In genomic region chr21:33402011-33402979, GRCh38 we compare ENCODE assay signal across 8 cellular contexts. TPM values are rescaled to one million over a fixed set of nuclear protein-coding genes. Genes with fewer than 3 reads are reported as not detected.
DNase-seq lines count a peak whose midpoint lies in the region; FAIRE-seq and TF ChIP-seq lines count a peak whose summit lies in the region.

No MANE protein-coding gene starts in this region.

- FAIRE-seq in GM12892 (lab: Jason Lieb, UNC) (peak; percentile 70), endothelial cell of umbilical vein (lab: Jason Lieb, UNC) (peak; percentile 38)

- H4K20me1 ChIP-seq in endothelial cell of umbilical vein (replicated peaks; ENCODE audit: control insufficient read depth, extremely low read depth, insufficient read depth, low read length), result no peaks in the 10 kb centered on the region

- no peaks in the 10 kb centered on the region for H3K36me3 ChIP-seq in endothelial cell of umbilical vein (ENCODE audit: control insufficient read depth in 2 of 2, extremely low read depth in 1 of 2, insufficient read depth in 2 of 2, low read length in 2 of 2)
- no peaks in the 10 kb centered on the region for H3K36me3 ChIP-seq in suprapubic skin

- H3K9me1 ChIP-seq in endothelial cell of umbilical vein (replicated peaks; ENCODE audit: control insufficient read depth, extremely low read depth, insufficient read depth, low read length), result no peaks in the 10 kb centered on the region

- POLR2A ChIA-PET in endothelial cell of umbilical vein (lab: Charles Lee), result interaction anchor here (0.9 kb wide), 1 partner anchor 23 kb away, joined by 3 read pairs; no protein-coding TSS in a partner anchor

- no peak for TF ChIP-seq EP300 in suprapubic skin (IDR thresholded peaks at IDR 0.05)

- no peaks in the 10 kb centered on the region for H3K9me3 ChIP-seq in endothelial cell of umbilical vein (replicated peaks; ENCODE audit: control insufficient read depth, insufficient read depth, low read length)
- no peaks in the 10 kb centered on the region for H3K9me3 ChIP-seq in suprapubic skin

- no TSS peak for BruUV-seq in endothelial cell of umbilical vein (replicated peaks; lab: Mats Ljungman, UMichigan)

- no peak overlapping the region for H3K9ac ChIP-seq in endothelial cell of umbilical vein (replicated peaks; ENCODE audit: extremely low read depth, insufficient read depth, low read length)

- 20% methylated on average over 44 of the region's 44 CpGs for WGBS in suprapubic skin

- H3K27ac ChIP-seq in endothelial cell of umbilical vein (ENCODE audit: insufficient read depth, low read depth, low read length), result no peak overlapping the region
- peak overlapping the region; percentile 99 for H3K27ac ChIP-seq in suprapubic skin

- H3K27me3 ChIP-seq in endothelial cell of umbilical vein (ENCODE audit: control insufficient read depth in 2 of 2, insufficient read depth in 2 of 2, low read length in 2 of 2), result no peaks in the 10 kb centered on the region
- no peaks in the 10 kb centered on the region for H3K27me3 ChIP-seq in suprapubic skin

- intact Hi-C loops in endothelial cell of umbilical vein (cut with micrococcal nuclease), result no loop called here

- peak overlapping the region; percentile 67 for H2AFZ ChIP-seq in endothelial cell of umbilical vein (ENCODE audit: low read depth, low read length)

- H3K4me2 ChIP-seq in endothelial cell of umbilical vein (ENCODE audit: insufficient read depth, low read length), result no peak overlapping the region

- H3K4me3 ChIP-seq in endothelial cell of umbilical vein (replicated peaks in 1 of 3; ENCODE audit: insufficient read depth in 1 of 3, low read depth in 1 of 3, low read length in 3 of 3) (peak overlapping the region in 2 of 3 experiments; percentile 26 to 95), suprapubic skin (peak overlapping the region; percentile 96)

- TF ChIP-seq CTCF in endothelial cell of umbilical vein (IDR thresholded peaks at IDR 0.05; ENCODE audit: extremely low read depth in 1 of 2, insufficient read depth in 1 of 2, low read depth in 1 of 2, low read length in 2 of 2) (no peak), suprapubic skin (IDR thresholded peaks at IDR 0.05) (no peak)

- dilution Hi-C loops in endothelial cell of umbilical vein (cut with MboI; ENCODE audit: extremely low pct_ligation_motif_present, low sequenced_read_pairs), result no loop called here

- H3K4me1 ChIP-seq in endothelial cell of umbilical vein (ENCODE audit: control insufficient read depth, extremely low read depth, insufficient read depth, low read length) (peaks cover 7% of the 10 kb centered on the region), suprapubic skin (peaks cover 50% of the 10 kb centered on the region)

- DNase-seq in AG08395 (ENCODE audit: low spot score) (peak; percentile 58), GM12892 (ENCODE audit: insufficient read length) (peak; percentile 67), SKM-1 (lab: John Stamatoyannopoulos, UW; ENCODE audit: unreplicated experiment) (peak; percentile 89), endothelial cell of umbilical vein (ENCODE audit: low read depth, low spot score) (peak; percentile 53), lung microvascular endothelial cell (ENCODE audit: low read depth in 2 of 2) (peak; percentile 21 to 47), suprapubic skin (ENCODE audit: low spot score in 2 of 2) (peak; percentile 87 to 92), HPDE6-E6E7 (ENCODE audit: extremely low spot score) (no peak), NCI-H446 (lab: John Stamatoyannopoulos, UW) (no peak)

- H3K79me2 ChIP-seq in endothelial cell of umbilical vein (ENCODE audit: control insufficient read depth, insufficient read depth, low read length), result peaks cover 39% of the 10 kb centered on the region

- TF ChIP-seq POLR2A in GM12892 (IDR thresholded peaks at IDR 0.05; ENCODE audit: low read depth, low read length) (no peak; the same call in 1 of the 2 replicates), endothelial cell of umbilical vein (IDR thresholded peaks at IDR 0.05; ENCODE audit: low read depth, low read length) (no peak), suprapubic skin (IDR thresholded peaks at IDR 0.05) (peak in 1 of 2 donors; percentile 76)

- CTCF ChIA-PET in endothelial cell of umbilical vein (lab: Charles Lee), result interaction anchor here (0.6 to 1.5 kb wide), 9 partner anchors 10 to 205 kb away, joined by 3 to 10 read pairs (median 3); no protein-coding TSS in a partner anchor

TF ChIP-seq in endothelial cell of umbilical vein, 7 proteins besides CTCF, POLR2A, EP300 and RAD21:
- TF ChIP-seq JUN (IDR thresholded peaks at IDR 0.05; ENCODE audit: borderline replicate concordance, insufficient read depth, insufficient read length, low read depth) (no peak), MAX (IDR thresholded peaks at IDR 0.05; ENCODE audit: insufficient read depth, insufficient read length) (no peak), EZH2 (IDR thresholded peaks at IDR 0.05; ENCODE audit: borderline replicate concordance, low read depth, low read length, severe bottlenecking) (no peak), MYC (IDR thresholded peaks at IDR 0.05; ENCODE audit: low read depth, low read length) (no peak), GATA2 (IDR thresholded peaks at IDR 0.05; ENCODE audit: insufficient read depth, insufficient read length, low read depth, low read length) (no peak), FOS (IDR thresholded peaks at IDR 0.05; ENCODE audit: borderline replicate concordance, insufficient read depth, low read length) (no peak), POLR2AphosphoS5 (IDR thresholded peaks at IDR 0.05; ENCODE audit: insufficient read depth, low read depth, low read length) (no peak)

RNA-seq across cellular contexts. Expression of gene IFNGR2, which starts 0.9 kb away (rescaled TPM):
- 69.9 TPM for polyA plus RNA-seq in GM12892 (2012; ENCODE audit: missing spikeins)
- 46.1 and 47.3 TPM in 2 replicates for total RNA-seq in endothelial cell of umbilical vein
- 44.2 and 55.3 TPM in 2 replicates for polyA plus RNA-seq in endothelial cell of umbilical vein
- 51.0 and 58.8 TPM in 2 replicates for polyA plus RNA-seq in endothelial cell of umbilical vein (2011; cell fraction: cytosol; rRNA removed)
- polyA plus RNA-seq in endothelial cell of umbilical vein (2011; cell fraction: nucleus; rRNA removed), result 24.2 and 29.2 TPM in 2 replicates
- 62.2 and 72.5 TPM in 2 replicates for polyA plus RNA-seq in endothelial cell of umbilical vein (2012)
- 61.8 and 65.3 TPM in 2 replicates for polyA minus RNA-seq in endothelial cell of umbilical vein
- polyA minus RNA-seq in endothelial cell of umbilical vein (2011; cell fraction: cytosol; rRNA and poly(A)+ RNA removed), result 29.3 TPM
- polyA minus RNA-seq in endothelial cell of umbilical vein (2011; cell fraction: nucleus; rRNA and poly(A)+ RNA removed), result 12.1 and 15.9 TPM in 2 replicates
- total RNA-seq in lung microvascular endothelial cell, result 36.2 and 48.8 TPM in 2 replicates
- 10 to 100 TPM; 47.0 to 75.5 (median 61.0) TPM for total RNA-seq in suprapubic skin

Comparison
In these comparisons a context has a peak if more than half of its experiments do, and no peak if none do; other contexts are left out.
1. DNase-seq: peak in AG08395 (single experiment), GM12892 (single experiment), SKM-1 (single experiment), endothelial cell of umbilical vein (single experiment), lung microvascular endothelial cell (2 of 2) and suprapubic skin (2 of 2); none in HPDE6-E6E7 (single experiment) and NCI-H446 (0 of 2).